Comparison of ENCODE assay signal across 18 cellular contexts in the genomic region with DNA sequence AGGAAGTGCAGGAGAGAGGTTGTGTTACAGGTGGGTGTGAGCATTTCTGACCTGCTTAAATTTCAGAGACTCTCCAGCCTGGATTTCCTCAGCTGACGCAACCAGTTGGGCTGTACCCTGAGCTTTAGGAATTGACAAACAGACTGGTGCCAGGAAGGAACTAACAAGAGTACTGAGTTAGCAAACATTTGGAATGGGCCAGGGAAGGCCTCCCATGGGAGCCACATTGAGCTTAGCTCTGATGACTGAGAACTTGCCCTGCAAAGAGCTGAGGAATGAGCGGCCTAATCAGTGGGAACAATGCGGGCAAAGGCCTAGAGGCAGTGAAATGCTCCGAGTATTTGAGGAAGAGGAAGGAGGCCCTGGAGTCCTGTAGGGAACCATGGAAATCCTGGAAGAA.
A peak's percentile ranks its signal among the peaks of the same experiment; 100 is the strongest.
DNase-seq lines count a peak whose midpoint lies in the region; ATAC-seq and TF ChIP-seq lines count a peak whose summit lies in the region.
"Had no signal": no experiment of that assay in that cellular context is flagged by ENCODE, and none has a peak within 500 bp of the region (broad histone marks: within the 10 kb centered on the region; RNA-seq: fewer than 3 reads in every experiment).

No MANE protein-coding gene starts in this region.

- H3K18ac ChIP-seq in trophoblast cell (ENCODE audit: low read length) = no peak overlapping the region

- DNase-seq in Right ventricle myocardium superior (peak; percentile 64), cardiac septum (ENCODE audit: low spot score) (no peak), left cardiac atrium (peak; percentile 61), trophoblast cell (peak; percentile 95), aorta (peak; percentile 51 to 79), GM10266 (ENCODE audit: extremely low spot score) (no peak), NCI-H1417 treated with DMSO at 0.1 percent for 48 hours (lab: John Stamatoyannopoulos, UW) (no peak)
- DNase-seq in activated naive CD8-positive, alpha-beta T cell treated with anti-CD3 and anti-CD28 coated beads for 36 hours = no peak
- DNase-seq: 8988T; CD4-positive, alpha-beta memory T cell; GOT3; NCI-H1105; NCI-H187; NCI-H226; NCI-H524 treated with DMSO at 0.1 percent for 48 hours; SHP77 had no signal

- ATAC-seq in Right ventricle myocardium superior (ENCODE audit: poor library complexity) (peak; percentile 35), left cardiac atrium (peak in 1 of 2 donors; percentile 85), aorta (ENCODE audit: low FRiP score) (peak; percentile 64)
- ATAC-seq: Panc1 had no signal

- H3K9me3 ChIP-seq in trophoblast cell (ENCODE audit: insufficient read depth, low read depth, low read length) = no peaks in the 10 kb centered on the region
- H3K9me3 ChIP-seq in aorta (ENCODE audit: control insufficient read depth, low read length) = peaks cover 2% of the 10 kb centered on the region

- H3K4me2 ChIP-seq in trophoblast cell (ENCODE audit: low read length) = no peak overlapping the region

- no peak overlapping the region for H3K14ac ChIP-seq in trophoblast cell (ENCODE audit: low read length)

- WGBS in trophoblast cell (ENCODE audit: extremely low coverage, insufficient coverage, insufficient read length) = no CpG with 5 or more reads among the region's 4 CpGs
- WGBS in aorta, 2 donors = 69 to 84% methylated on average over 4 of the region's 4 CpGs

- H3K36me3 ChIP-seq in trophoblast cell (ENCODE audit: control insufficient read depth in 1 of 2, insufficient read depth in 2 of 2, low read length in 2 of 2) (no peaks in the 10 kb centered on the region), aorta (ENCODE audit: control insufficient read depth in 1 of 2, insufficient read depth in 2 of 2, low read length in 1 of 2) (no peaks in the 10 kb centered on the region)

- peaks cover 5% of the 10 kb centered on the region for H3K27me3 Mint-ChIP-seq in activated naive CD8-positive, alpha-beta T cell treated with anti-CD3 and anti-CD28 coated beads for 36 hours
- H3K27me3 Mint-ChIP-seq: CD4-positive, alpha-beta memory T cell had no signal

- no peak overlapping the region for H2BK5ac ChIP-seq in trophoblast cell (ENCODE audit: low read depth, low read length, poor library complexity)

- H3K4ac ChIP-seq in trophoblast cell (ENCODE audit: low read depth, low read length) = no peak overlapping the region

- TF ChIP-seq CTCF in GM10266 (IDR thresholded peaks at IDR 0.05; ENCODE audit: control insufficient read depth, insufficient read depth, low read depth, missing control alignments) = no peak

- no peak overlapping the region for H4K12ac ChIP-seq in trophoblast cell (ENCODE audit: low read depth, low read length)

- H3K27ac ChIP-seq in trophoblast cell (ENCODE audit: low read depth, low read length) (no peak overlapping the region), aorta (ENCODE audit: low read depth in 1 of 2, low read length in 2 of 2) (no peak overlapping the region)
- H3K27ac ChIP-seq: HL-60 had no signal

- H3K4me3 ChIP-seq in trophoblast cell (ENCODE audit: low read depth, low read length) (no peak overlapping the region), aorta (ENCODE audit: low read length in 2 of 2) (no peak overlapping the region)

- no peak overlapping the region for H2BK12ac ChIP-seq in trophoblast cell (ENCODE audit: low read length)

- no peaks in the 10 kb centered on the region for H3K4me1 Mint-ChIP-seq in activated naive CD8-positive, alpha-beta T cell treated with anti-CD3 and anti-CD28 coated beads for 36 hours
- H3K4me1 Mint-ChIP-seq: CD4-positive, alpha-beta memory T cell had no signal

- no peak overlapping the region for H3K4me3 Mint-ChIP-seq in activated naive CD8-positive, alpha-beta T cell treated with anti-CD3 and anti-CD28 coated beads for 36 hours
- H3K4me3 Mint-ChIP-seq: CD4-positive, alpha-beta memory T cell had no signal

- no peak overlapping the region for H4K8ac ChIP-seq in trophoblast cell (ENCODE audit: low read depth, low read length)

- H2AK5ac ChIP-seq in trophoblast cell (ENCODE audit: low read length) = no peak overlapping the region

- no peaks in the 10 kb centered on the region for H3K79me2 ChIP-seq in trophoblast cell (ENCODE audit: control insufficient read depth, insufficient read depth, low read length, poor library complexity)

- no peak overlapping the region for H2AFZ ChIP-seq in trophoblast cell (ENCODE audit: insufficient read depth, low read length, poor library complexity)

- H2BK120ac ChIP-seq in trophoblast cell (ENCODE audit: insufficient read depth, low read length, poor library complexity) = no peak overlapping the region

- no peak overlapping the region for H3K27ac Mint-ChIP-seq in activated naive CD8-positive, alpha-beta T cell treated with anti-CD3 and anti-CD28 coated beads for 36 hours
- H3K27ac Mint-ChIP-seq: CD4-positive, alpha-beta memory T cell had no signal

- no peaks in the 10 kb centered on the region for H3K79me1 ChIP-seq in trophoblast cell (ENCODE audit: low read length)

- no peaks in the 10 kb centered on the region for H3K27me3 ChIP-seq in trophoblast cell (ENCODE audit: insufficient read depth, low read length)
- no peaks in the 10 kb centered on the region for H3K27me3 ChIP-seq in aorta (ENCODE audit: control insufficient read depth in 1 of 2, insufficient read depth in 2 of 2, low read length in 1 of 2)

- intact Hi-C loops in Right ventricle myocardium superior (cut with DNase I) = no loop called here
- intact Hi-C loops in cardiac septum (cut with DNase I) = no loop called here
- intact Hi-C loops in left cardiac atrium (cut with DNase I) = loop anchor here in 1 of 2 donors (10.0 kb wide), 1 partner anchor 174 kb away; no protein-coding TSS in a partner anchor
- intact Hi-C loops in aorta (cut with DNase I) = no loop called here

- H4K91ac ChIP-seq in trophoblast cell (ENCODE audit: low read depth, low read length) = no peak overlapping the region

- no peaks in the 10 kb centered on the region for H3K36me3 Mint-ChIP-seq in activated naive CD8-positive, alpha-beta T cell treated with anti-CD3 and anti-CD28 coated beads for 36 hours
- H3K36me3 Mint-ChIP-seq: CD4-positive, alpha-beta memory T cell had no signal

- peaks cover 2% of the 10 kb centered on the region for H3K9me3 Mint-ChIP-seq in activated naive CD8-positive, alpha-beta T cell treated with anti-CD3 and anti-CD28 coated beads for 36 hours

- no peak overlapping the region for H3K23ac ChIP-seq in trophoblast cell (ENCODE audit: low read length)

- H3K4me1 ChIP-seq in trophoblast cell (ENCODE audit: control insufficient read depth in 1 of 2, insufficient read depth in 2 of 2, low read length in 2 of 2) (peaks cover 0 to 4% of the 10 kb centered on the region in 2 experiments), aorta (ENCODE audit: control insufficient read depth in 1 of 2, insufficient read depth in 2 of 2, low read length in 2 of 2) (peaks cover 4 to 5% of the 10 kb centered on the region in 2 donors)

- no peak overlapping the region for H3K9ac ChIP-seq in trophoblast cell (ENCODE audit: low read length)

Comparison
In these comparisons a context has a peak if more than half of its experiments do, and no peak if none do; other contexts are left out.
1. DNase-seq: peak in Right ventricle myocardium superior (single experiment), left cardiac atrium (single experiment), trophoblast cell (2 of 2) and aorta (2 of 2); none in cardiac septum (single experiment), GM10266 (single experiment), activated naive CD8-positive, alpha-beta T cell treated with anti-CD3 and anti-CD28 coated beads for 36 hours (single experiment) and NCI-H1417 treated with DMSO at 0.1 percent for 48 hours (single experiment).